In genomic region chr6:10824819-10825218, GRCh38 we compare ENCODE assay signal across 39 cellular contexts. TPM values are rescaled to one million over a fixed set of nuclear protein-coding genes. Genes with fewer than 3 reads are reported as not detected.
"Had no signal": no experiment of that assay in that cellular context is flagged by ENCODE, and none has a peak within 500 bp of the region (broad histone marks: within the 10 kb centered on the region; RNA-seq: fewer than 3 reads in every experiment).

No MANE protein-coding gene starts in this region.

- DNase-seq: activated effector memory CD4-positive, alpha-beta T cell treated with anti-CD3 and anti-CD28 coated beads, Interleukin-2, amount 50 U/mL, for 16 hours; activated effector memory CD4-positive, alpha-beta T cell treated with Interleukin-2 at 50 U/mL for 16 hours; activated gamma-delta T cell treated with Interleukin-2 at 50 U/mL for 16 hours; activated naive CD4-positive, alpha-beta T cell; activated naive CD4-positive, alpha-beta T cell treated with anti-CD3 and anti-CD28 coated beads for 36 hours; activated naive CD4-positive, alpha-beta T cell treated with anti-CD3 and anti-CD28 coated beads, Interleukin-2, amount 10 ng/mL, durations not matched to agents 7 days and 5 days; activated naive CD4-positive, alpha-beta T cell treated with anti-CD3 and anti-CD28 coated beads, Interleukin-2, amount 50 U/mL, for 16 hours; activated naive CD4-positive, alpha-beta T cell treated with Interleukin-2 at 50 U/mL for 16 hours; activated naive CD8-positive, alpha-beta T cell treated with anti-CD3 and anti-CD28 coated beads for 36 hours; activated naive CD8-positive, alpha-beta T cell treated with anti-CD3 and anti-CD28 coated beads, Interleukin-2, amount 10 ng/mL, durations not matched to agents 7 days and 5 days; activated naive CD8-positive, alpha-beta T cell treated with anti-CD3 and anti-CD28 coated beads, Interleukin-2, amount 50 U/mL, for 24 hours; activated T-cell treated with anti-CD3 and anti-CD28 coated beads, Interleukin-2, amount 50 U/mL, for 1 hour; activated T-cell treated with anti-CD3 and anti-CD28 coated beads, Interleukin-2, amount 50 U/mL, for 24 hours; activated T-cell treated with anti-CD3 and anti-CD28 coated beads, Interleukin-2, amount 50 U/mL, for 4 hours; activated T-cell treated with anti-CD3 and anti-CD28 coated beads, Interleukin-2, amount 50 U/mL, for 48 hours; activated T-cell treated with anti-CD3 and anti-CD28 coated beads, Interleukin-2, amount 50 U/mL, for 72 hours; adrenal gland; amniotic stem cell; amygdala; anterior cingulate cortex; aorta; body of pancreas; brain microvascular endothelial cell; caudate nucleus; central memory CD4-positive, alpha-beta T cell; cerebellar nuclear complex had no signal

- FAIRE-seq: astrocyte had no signal

- H3K27me3 ChIP-seq: adrenal gland, ascending aorta, body of pancreas, brain microvascular endothelial cell, breast epithelium, cardiac muscle cell had no signal

- H3K36me3 ChIP-seq: adrenal gland, ascending aorta, brain microvascular endothelial cell, cardiac muscle cell had no signal

- H3K9me3 ChIP-seq: adrenal gland, ascending aorta, body of pancreas, breast epithelium had no signal

- ATAC-seq: activated naive CD4-positive, alpha-beta T cell treated with anti-CD3 and anti-CD28 coated beads, Interleukin-2, amount 50 U/mL, for 72 hours; activated naive CD8-positive, alpha-beta T cell treated with anti-CD3 and anti-CD28 coated beads, Interleukin-2, amount 50 U/mL, for 24 hours; activated T-cell treated with anti-CD3 and anti-CD28 coated beads, Interleukin-2, amount 50 U/mL, for 4 hours; activated T-cell treated with anti-CD3 and anti-CD28 coated beads, Interleukin-2, amount 50 U/mL, for 72 hours; activated T-helper 17 cell treated with anti-CD3 and anti-CD28 coated beads, Interleukin-2, amount 50 U/mL, for 72 hours; body of pancreas had no signal

- H3K4me3 ChIP-seq: adrenal gland, ascending aorta, body of pancreas, breast epithelium, cardiac muscle cell had no signal

- H3K27ac ChIP-seq: adrenal gland, ascending aorta, body of pancreas, brain microvascular endothelial cell, breast epithelium, cardiac muscle cell had no signal

- H3K4me1 ChIP-seq: adrenal gland, ascending aorta, body of pancreas, breast epithelium had no signal

RNA-seq across cellular contexts. Expression of gene MAK, which starts 13.5 kb away (rescaled TPM):
- total RNA-seq: activated naive CD8-positive, alpha-beta T cell treated with anti-CD3 and anti-CD28 coated beads, Interleukin-2, amount 10 ng/mL, durations not matched to agents 7 days and 5 days; ascending aorta; bronchial epithelial cell; chondrocyte had no signal

RNA-seq across cellular contexts. Expression of gene GCM2, which starts 57.0 kb away (rescaled TPM):
- total RNA-seq: activated naive CD4-positive, alpha-beta T cell treated with anti-CD3 and anti-CD28 coated beads for 36 hours; activated naive CD4-positive, alpha-beta T cell treated with anti-CD3 and anti-CD28 coated beads, Interleukin-2, amount 50 U/mL, for 72 hours; activated naive CD8-positive, alpha-beta T cell treated with anti-CD3 and anti-CD28 coated beads for 36 hours; activated naive CD8-positive, alpha-beta T cell treated with anti-CD3 and anti-CD28 coated beads, Interleukin-2, amount 10 ng/mL, durations not matched to agents 7 days and 5 days; activated T-cell treated with anti-CD3 and anti-CD28 coated beads, Interleukin-2, amount 50 U/mL, for 4 hours; activated T-cell treated with anti-CD3 and anti-CD28 coated beads, Interleukin-2, amount 50 U/mL, for 72 hours; activated T-helper 1 cell treated with anti-CD3 and anti-CD28 coated beads, Interleukin-12 subunit alpha, Interleukin-12 subunit beta, Interleukin-2, Interleukin-4 antibody, amounts not matched to agents 30 ng/mL and 10 ng/mL and 1 ng/mL, durations not matched to agents 14 hours and 24 hours and 36 hours; activated T-helper 17 cell treated with anti-CD3 and anti-CD28 coated beads, Interleukin-2, amount 50 U/mL, for 72 hours; activated T-helper 2 cell treated with anti-CD3 and anti-CD28 coated beads, Interferon-gamma antibody, Interleukin-2, Interleukin-4, amounts not matched to agents 10 μg/mL and 5 μg/mL and 100 μg/mL, durations not matched to agents 14 hours and 24 hours and 36 hours; adrenal gland; aorta; ascending aorta; astrocyte; body of pancreas; breast epithelium; bronchial epithelial cell; cardiac muscle cell; cardiac septum; cerebellum; chondrocyte had no signal
- polyA plus RNA-seq: adipose tissue, adrenal gland, aorta, cardiac muscle cell had no signal
